ENCODE assay signal across 1 cellular context in the genomic region with DNA sequence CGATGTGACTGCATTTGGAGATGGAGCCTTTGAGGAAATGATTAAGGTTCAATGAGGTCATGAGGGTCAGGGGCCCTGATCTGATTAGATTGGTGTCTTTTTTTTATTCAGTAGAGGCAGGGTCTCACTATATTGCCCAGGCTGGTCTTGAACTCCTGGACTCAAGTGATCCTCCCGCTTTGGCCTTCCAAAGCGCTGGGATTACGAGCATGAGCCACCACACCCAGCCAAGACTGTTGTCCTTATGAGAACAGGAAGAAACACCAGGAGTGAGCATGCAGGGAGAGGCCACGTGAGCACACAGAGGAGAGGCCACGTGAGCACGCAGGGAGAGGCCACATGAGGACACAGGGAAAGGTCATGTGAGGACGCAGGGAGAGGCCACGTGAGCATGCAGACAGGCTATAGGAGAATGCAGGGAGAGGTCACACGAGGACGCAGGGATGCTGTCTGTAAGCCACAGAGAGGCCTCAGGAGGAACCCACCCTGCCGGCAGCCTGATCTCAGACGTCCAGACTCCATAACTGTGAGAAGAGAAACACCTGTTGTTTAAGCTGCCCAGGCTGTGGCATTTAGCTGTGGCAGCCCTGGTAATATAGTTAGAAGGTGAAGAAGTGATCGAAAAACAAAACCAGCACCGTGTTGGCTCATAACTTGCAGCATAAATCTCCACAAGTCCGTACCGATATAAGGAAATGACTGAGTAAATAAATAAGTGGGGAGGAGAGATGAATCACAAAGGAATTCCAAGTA.
TF ChIP-seq lines count a peak whose summit lies in the region.

No MANE protein-coding gene starts in this region.

TF ChIP-seq in K562, 482 proteins besides CTCF, POLR2A, EP300 and RAD21 (continued from another document and continues in another):
- TF ChIP-seq, protein P1, sequence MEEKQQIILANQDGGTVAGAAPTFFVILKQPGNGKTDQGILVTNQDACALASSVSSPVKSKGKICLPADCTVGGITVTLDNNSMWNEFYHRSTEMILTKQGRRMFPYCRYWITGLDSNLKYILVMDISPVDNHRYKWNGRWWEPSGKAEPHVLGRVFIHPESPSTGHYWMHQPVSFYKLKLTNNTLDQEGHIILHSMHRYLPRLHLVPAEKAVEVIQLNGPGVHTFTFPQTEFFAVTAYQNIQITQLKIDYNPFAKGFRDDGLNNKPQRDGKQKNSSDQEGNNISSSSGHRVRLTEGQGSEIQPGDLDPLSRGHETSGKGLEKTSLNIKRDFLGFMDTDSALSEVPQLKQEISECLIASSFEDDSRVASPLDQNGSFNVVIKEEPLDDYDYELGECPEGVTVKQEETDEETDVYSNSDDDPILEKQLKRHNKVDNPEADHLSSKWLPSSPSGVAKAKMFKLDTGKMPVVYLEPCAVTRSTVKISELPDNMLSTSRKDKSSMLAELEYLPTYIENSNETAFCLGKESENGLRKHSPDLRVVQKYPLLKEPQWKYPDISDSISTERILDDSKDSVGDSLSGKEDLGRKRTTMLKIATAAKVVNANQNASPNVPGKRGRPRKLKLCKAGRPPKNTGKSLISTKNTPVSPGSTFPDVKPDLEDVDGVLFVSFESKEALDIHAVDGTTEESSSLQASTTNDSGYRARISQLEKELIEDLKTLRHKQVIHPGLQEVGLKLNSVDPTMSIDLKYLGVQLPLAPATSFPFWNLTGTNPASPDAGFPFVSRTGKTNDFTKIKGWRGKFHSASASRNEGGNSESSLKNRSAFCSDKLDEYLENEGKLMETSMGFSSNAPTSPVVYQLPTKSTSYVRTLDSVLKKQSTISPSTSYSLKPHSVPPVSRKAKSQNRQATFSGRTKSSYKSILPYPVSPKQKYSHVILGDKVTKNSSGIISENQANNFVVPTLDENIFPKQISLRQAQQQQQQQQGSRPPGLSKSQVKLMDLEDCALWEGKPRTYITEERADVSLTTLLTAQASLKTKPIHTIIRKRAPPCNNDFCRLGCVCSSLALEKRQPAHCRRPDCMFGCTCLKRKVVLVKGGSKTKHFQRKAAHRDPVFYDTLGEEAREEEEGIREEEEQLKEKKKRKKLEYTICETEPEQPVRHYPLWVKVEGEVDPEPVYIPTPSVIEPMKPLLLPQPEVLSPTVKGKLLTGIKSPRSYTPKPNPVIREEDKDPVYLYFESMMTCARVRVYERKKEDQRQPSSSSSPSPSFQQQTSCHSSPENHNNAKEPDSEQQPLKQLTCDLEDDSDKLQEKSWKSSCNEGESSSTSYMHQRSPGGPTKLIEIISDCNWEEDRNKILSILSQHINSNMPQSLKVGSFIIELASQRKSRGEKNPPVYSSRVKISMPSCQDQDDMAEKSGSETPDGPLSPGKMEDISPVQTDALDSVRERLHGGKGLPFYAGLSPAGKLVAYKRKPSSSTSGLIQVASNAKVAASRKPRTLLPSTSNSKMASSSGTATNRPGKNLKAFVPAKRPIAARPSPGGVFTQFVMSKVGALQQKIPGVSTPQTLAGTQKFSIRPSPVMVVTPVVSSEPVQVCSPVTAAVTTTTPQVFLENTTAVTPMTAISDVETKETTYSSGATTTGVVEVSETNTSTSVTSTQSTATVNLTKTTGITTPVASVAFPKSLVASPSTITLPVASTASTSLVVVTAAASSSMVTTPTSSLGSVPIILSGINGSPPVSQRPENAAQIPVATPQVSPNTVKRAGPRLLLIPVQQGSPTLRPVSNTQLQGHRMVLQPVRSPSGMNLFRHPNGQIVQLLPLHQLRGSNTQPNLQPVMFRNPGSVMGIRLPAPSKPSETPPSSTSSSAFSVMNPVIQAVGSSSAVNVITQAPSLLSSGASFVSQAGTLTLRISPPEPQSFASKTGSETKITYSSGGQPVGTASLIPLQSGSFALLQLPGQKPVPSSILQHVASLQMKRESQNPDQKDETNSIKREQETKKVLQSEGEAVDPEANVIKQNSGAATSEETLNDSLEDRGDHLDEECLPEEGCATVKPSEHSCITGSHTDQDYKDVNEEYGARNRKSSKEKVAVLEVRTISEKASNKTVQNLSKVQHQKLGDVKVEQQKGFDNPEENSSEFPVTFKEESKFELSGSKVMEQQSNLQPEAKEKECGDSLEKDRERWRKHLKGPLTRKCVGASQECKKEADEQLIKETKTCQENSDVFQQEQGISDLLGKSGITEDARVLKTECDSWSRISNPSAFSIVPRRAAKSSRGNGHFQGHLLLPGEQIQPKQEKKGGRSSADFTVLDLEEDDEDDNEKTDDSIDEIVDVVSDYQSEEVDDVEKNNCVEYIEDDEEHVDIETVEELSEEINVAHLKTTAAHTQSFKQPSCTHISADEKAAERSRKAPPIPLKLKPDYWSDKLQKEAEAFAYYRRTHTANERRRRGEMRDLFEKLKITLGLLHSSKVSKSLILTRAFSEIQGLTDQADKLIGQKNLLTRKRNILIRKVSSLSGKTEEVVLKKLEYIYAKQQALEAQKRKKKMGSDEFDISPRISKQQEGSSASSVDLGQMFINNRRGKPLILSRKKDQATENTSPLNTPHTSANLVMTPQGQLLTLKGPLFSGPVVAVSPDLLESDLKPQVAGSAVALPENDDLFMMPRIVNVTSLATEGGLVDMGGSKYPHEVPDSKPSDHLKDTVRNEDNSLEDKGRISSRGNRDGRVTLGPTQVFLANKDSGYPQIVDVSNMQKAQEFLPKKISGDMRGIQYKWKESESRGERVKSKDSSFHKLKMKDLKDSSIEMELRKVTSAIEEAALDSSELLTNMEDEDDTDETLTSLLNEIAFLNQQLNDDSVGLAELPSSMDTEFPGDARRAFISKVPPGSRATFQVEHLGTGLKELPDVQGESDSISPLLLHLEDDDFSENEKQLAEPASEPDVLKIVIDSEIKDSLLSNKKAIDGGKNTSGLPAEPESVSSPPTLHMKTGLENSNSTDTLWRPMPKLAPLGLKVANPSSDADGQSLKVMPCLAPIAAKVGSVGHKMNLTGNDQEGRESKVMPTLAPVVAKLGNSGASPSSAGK (IDR thresholded peaks at IDR 0.05): peak; percentile 99
- TF ChIP-seq, protein P2, sequence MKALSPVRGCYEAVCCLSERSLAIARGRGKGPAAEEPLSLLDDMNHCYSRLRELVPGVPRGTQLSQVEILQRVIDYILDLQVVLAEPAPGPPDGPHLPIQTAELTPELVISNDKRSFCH (CRISPR knock-in tag; IDR thresholded peaks at IDR 0.05): no peak
- TF ChIP-seq, protein P2 (tag; IDR thresholded peaks at IDR 0.05): peak; percentile 95
- TF ChIP-seq, protein P3, sequence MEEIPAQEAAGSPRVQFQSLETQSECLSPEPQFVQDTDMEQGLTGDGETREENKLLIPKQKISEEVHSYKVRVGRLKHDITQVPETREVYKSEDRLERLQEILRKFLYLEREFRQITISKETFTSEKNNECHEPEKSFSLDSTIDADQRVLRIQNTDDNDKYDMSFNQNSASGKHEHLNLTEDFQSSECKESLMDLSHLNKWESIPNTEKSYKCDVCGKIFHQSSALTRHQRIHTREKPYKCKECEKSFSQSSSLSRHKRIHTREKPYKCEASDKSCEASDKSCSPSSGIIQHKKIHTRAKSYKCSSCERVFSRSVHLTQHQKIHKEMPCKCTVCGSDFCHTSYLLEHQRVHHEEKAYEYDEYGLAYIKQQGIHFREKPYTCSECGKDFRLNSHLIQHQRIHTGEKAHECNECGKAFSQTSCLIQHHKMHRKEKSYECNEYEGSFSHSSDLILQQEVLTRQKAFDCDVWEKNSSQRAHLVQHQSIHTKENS (CRISPR knock-in tag; IDR thresholded peaks at IDR 0.05): no peak
- TF ChIP-seq ZNF263 (CRISPR knock-in tag; IDR thresholded peaks at IDR 0.05; ENCODE audit: borderline replicate concordance) (peak; percentile 31; the same call in 1 of the 2 replicates), ZNF79 (CRISPR knock-in tag; IDR thresholded peaks at IDR 0.05; ENCODE audit: low read depth) (no peak), DIDO1 (tag; IDR thresholded peaks at IDR 0.05; ENCODE audit: low read depth) (no peak), C11orf30 (IDR thresholded peaks at IDR 0.05; ENCODE audit: low read depth) (peak; percentile 80), LCOR (CRISPR knock-in tag; IDR thresholded peaks at IDR 0.05) (peak; percentile 49; the same call in 1 of the 2 replicates), SIN3A (IDR thresholded peaks at IDR 0.05; ENCODE audit: borderline replicate concordance in 2 of 2, control insufficient read depth in 1 of 2, low read depth in 2 of 2, low read length in 2 of 2) (peak; percentile 67 to 90; a peak in 2 of 4 replicates)
- TF ChIP-seq, protein P4, sequence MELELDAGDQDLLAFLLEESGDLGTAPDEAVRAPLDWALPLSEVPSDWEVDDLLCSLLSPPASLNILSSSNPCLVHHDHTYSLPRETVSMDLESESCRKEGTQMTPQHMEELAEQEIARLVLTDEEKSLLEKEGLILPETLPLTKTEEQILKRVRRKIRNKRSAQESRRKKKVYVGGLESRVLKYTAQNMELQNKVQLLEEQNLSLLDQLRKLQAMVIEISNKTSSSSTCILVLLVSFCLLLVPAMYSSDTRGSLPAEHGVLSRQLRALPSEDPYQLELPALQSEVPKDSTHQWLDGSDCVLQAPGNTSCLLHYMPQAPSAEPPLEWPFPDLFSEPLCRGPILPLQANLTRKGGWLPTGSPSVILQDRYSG (tag; conservative IDR thresholded peaks at IDR 0.05; ENCODE audit: low read depth): peak; percentile 60
- TF ChIP-seq, protein P5, sequence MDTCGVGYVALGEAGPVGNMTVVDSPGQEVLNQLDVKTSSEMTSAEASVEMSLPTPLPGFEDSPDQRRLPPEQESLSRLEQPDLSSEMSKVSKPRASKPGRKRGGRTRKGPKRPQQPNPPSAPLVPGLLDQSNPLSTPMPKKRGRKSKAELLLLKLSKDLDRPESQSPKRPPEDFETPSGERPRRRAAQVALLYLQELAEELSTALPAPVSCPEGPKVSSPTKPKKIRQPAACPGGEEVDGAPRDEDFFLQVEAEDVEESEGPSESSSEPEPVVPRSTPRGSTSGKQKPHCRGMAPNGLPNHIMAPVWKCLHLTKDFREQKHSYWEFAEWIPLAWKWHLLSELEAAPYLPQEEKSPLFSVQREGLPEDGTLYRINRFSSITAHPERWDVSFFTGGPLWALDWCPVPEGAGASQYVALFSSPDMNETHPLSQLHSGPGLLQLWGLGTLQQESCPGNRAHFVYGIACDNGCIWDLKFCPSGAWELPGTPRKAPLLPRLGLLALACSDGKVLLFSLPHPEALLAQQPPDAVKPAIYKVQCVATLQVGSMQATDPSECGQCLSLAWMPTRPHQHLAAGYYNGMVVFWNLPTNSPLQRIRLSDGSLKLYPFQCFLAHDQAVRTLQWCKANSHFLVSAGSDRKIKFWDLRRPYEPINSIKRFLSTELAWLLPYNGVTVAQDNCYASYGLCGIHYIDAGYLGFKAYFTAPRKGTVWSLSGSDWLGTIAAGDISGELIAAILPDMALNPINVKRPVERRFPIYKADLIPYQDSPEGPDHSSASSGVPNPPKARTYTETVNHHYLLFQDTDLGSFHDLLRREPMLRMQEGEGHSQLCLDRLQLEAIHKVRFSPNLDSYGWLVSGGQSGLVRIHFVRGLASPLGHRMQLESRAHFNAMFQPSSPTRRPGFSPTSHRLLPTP (IDR thresholded peaks at IDR 0.05; ENCODE audit: borderline replicate concordance, extremely low read depth, insufficient read length): peak; percentile 37
- TF ChIP-seq, protein P6, sequence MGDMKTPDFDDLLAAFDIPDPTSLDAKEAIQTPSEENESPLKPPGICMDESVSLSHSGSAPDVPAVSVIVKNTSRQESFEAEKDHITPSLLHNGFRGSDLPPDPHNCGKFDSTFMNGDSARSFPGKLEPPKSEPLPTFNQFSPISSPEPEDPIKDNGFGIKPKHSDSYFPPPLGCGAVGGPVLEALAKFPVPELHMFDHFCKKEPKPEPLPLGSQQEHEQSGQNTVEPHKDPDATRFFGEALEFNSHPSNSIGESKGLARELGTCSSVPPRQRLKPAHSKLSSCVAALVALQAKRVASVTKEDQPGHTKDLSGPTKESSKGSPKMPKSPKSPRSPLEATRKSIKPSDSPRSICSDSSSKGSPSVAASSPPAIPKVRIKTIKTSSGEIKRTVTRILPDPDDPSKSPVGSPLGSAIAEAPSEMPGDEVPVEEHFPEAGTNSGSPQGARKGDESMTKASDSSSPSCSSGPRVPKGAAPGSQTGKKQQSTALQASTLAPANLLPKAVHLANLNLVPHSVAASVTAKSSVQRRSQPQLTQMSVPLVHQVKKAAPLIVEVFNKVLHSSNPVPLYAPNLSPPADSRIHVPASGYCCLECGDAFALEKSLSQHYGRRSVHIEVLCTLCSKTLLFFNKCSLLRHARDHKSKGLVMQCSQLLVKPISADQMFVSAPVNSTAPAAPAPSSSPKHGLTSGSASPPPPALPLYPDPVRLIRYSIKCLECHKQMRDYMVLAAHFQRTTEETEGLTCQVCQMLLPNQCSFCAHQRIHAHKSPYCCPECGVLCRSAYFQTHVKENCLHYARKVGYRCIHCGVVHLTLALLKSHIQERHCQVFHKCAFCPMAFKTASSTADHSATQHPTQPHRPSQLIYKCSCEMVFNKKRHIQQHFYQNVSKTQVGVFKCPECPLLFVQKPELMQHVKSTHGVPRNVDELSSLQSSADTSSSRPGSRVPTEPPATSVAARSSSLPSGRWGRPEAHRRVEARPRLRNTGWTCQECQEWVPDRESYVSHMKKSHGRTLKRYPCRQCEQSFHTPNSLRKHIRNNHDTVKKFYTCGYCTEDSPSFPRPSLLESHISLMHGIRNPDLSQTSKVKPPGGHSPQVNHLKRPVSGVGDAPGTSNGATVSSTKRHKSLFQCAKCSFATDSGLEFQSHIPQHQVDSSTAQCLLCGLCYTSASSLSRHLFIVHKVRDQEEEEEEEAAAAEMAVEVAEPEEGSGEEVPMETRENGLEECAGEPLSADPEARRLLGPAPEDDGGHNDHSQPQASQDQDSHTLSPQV (IDR thresholded peaks at IDR 0.05): peak; percentile 98
- TF ChIP-seq, protein P7, sequence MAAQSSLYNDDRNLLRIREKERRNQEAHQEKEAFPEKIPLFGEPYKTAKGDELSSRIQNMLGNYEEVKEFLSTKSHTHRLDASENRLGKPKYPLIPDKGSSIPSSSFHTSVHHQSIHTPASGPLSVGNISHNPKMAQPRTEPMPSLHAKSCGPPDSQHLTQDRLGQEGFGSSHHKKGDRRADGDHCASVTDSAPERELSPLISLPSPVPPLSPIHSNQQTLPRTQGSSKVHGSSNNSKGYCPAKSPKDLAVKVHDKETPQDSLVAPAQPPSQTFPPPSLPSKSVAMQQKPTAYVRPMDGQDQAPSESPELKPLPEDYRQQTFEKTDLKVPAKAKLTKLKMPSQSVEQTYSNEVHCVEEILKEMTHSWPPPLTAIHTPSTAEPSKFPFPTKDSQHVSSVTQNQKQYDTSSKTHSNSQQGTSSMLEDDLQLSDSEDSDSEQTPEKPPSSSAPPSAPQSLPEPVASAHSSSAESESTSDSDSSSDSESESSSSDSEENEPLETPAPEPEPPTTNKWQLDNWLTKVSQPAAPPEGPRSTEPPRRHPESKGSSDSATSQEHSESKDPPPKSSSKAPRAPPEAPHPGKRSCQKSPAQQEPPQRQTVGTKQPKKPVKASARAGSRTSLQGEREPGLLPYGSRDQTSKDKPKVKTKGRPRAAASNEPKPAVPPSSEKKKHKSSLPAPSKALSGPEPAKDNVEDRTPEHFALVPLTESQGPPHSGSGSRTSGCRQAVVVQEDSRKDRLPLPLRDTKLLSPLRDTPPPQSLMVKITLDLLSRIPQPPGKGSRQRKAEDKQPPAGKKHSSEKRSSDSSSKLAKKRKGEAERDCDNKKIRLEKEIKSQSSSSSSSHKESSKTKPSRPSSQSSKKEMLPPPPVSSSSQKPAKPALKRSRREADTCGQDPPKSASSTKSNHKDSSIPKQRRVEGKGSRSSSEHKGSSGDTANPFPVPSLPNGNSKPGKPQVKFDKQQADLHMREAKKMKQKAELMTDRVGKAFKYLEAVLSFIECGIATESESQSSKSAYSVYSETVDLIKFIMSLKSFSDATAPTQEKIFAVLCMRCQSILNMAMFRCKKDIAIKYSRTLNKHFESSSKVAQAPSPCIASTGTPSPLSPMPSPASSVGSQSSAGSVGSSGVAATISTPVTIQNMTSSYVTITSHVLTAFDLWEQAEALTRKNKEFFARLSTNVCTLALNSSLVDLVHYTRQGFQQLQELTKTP (IDR thresholded peaks at IDR 0.05; ENCODE audit: low read depth in 1 of 2, partially characterized antibody in 2 of 2): peak; percentile 62 to 97
